Comparison of ENCODE assay signal across 8 cellular contexts in genomic region chr13:77328819-77329132, GRCh38. TPM values are rescaled to one million over a fixed set of nuclear protein-coding genes. Genes with fewer than 3 reads are reported as not detected.
DNase-seq lines count a peak whose midpoint lies in the region; ATAC-seq and TF ChIP-seq lines count a peak whose summit lies in the region.

No MANE protein-coding gene starts in this region.

- CTCF ChIA-PET in MCF 10A (lab: Yijun Ruan, JAX) = interaction anchor here (0.6 to 1.7 kb wide), 4 partner anchors 21 to 152 kb away, joined by 3 to 6 read pairs (median 4); no protein-coding TSS in a partner anchor

- peak overlapping the region; percentile 47 for H3K27ac ChIP-seq in ACC112 (ENCODE audit: low read depth, low read length)

- H3K4me1 ChIP-seq in ACC112 (ENCODE audit: control insufficient read depth, insufficient read depth, low read length, unreplicated experiment) = peaks cover 9% of the 10 kb centered on the region

- peak overlapping the region; percentile 60 for H2AFZ ChIP-seq in ACC112 (ENCODE audit: low read length, unreplicated experiment)

- H3K27me3 Mint-ChIP-seq in MCF 10A (ENCODE audit: insufficient read depth, unreplicated experiment) (peaks cover 1% of the 10 kb centered on the region), natural killer cell (ENCODE audit: low read depth in 2 of 2) (peaks cover 0 to 1% of the 10 kb centered on the region in 2 donors)

- H3K36me3 ChIP-seq in ACC112 (ENCODE audit: insufficient read depth, low read length) = no peaks in the 10 kb centered on the region

- H3K4me3 Mint-ChIP-seq in MCF 10A (ENCODE audit: unreplicated experiment) = peak overlapping the region; percentile 97
- peak overlapping the region; percentile 89 for H3K4me3 Mint-ChIP-seq in natural killer cell

- no TSS peak for BruUV-seq in MCF 10A (replicated peaks; lab: Mats Ljungman, UMichigan)

- H3K36me3 Mint-ChIP-seq in MCF 10A (ENCODE audit: insufficient read depth, unreplicated experiment) (no peaks in the 10 kb centered on the region), natural killer cell (no peaks in the 10 kb centered on the region)

- POLR2A ChIA-PET in MCF 10A (lab: Yijun Ruan, JAX) = interaction anchor here (0.6 to 2.9 kb wide), 13 partner anchors 18 to 336 kb away, joined by 3 to 13 read pairs (median 4); partner anchors contain the start of genes CLN5 and FBXL3

- H3K4me1 Mint-ChIP-seq in MCF 10A (ENCODE audit: insufficient read depth, unreplicated experiment) = peaks cover 16% of the 10 kb centered on the region
- H3K4me1 Mint-ChIP-seq in natural killer cell = peaks cover 46 to 56% of the 10 kb centered on the region in 2 donors

- ATAC-seq in GM19372 (IDR thresholded peaks at IDR 0.05; ENCODE audit: low read depth, unreplicated experiment) (peak; percentile 10), HG03439 (IDR thresholded peaks at IDR 0.05; ENCODE audit: unreplicated experiment) (peak; percentile 3), natural killer cell (no peak)

- TF ChIP-seq CTCF in MCF 10A (IDR thresholded peaks at IDR 0.05; ENCODE audit: unreplicated experiment) (no peak), natural killer cell (IDR thresholded peaks at IDR 0.05) (no peak)

- no peaks in the 10 kb centered on the region for H3K9me3 Mint-ChIP-seq in MCF 10A (ENCODE audit: unreplicated experiment)
- no peaks in the 10 kb centered on the region for H3K9me3 Mint-ChIP-seq in natural killer cell

- no peak for DNase-seq in MCF 10A (ENCODE audit: unreplicated experiment)
- DNase-seq in natural killer cell = no peak
- no peak for DNase-seq in DMS79 treated with DMSO at 0.1 percent for 48 hours (lab: John Stamatoyannopoulos, UW)
- DNase-seq in DMS153 treated with DMSO at 0.1 percent for 48 hours (lab: John Stamatoyannopoulos, UW; ENCODE audit: unreplicated experiment) = no peak
- DNase-seq in HCEC 1CT = no peak

- H3K27me3 ChIP-seq in ACC112 (ENCODE audit: insufficient read depth, low read length) = no peaks in the 10 kb centered on the region

- H3K79me2 ChIP-seq in ACC112 (ENCODE audit: control insufficient read depth, insufficient read depth, low read length, unreplicated experiment) = peaks cover 30% of the 10 kb centered on the region

- peak overlapping the region; percentile 83 for H3K4me3 ChIP-seq in ACC112 (ENCODE audit: low read depth, low read length)

- intact Hi-C loops in MCF 10A (cut with micrococcal nuclease) = loop anchor here (2.0 kb wide), 1 partner anchor 302 kb away; the partner anchor contains the start of gene FBXL3
- intact Hi-C loops in natural killer cell (cut with micrococcal nuclease) = loop anchor here (1.0 to 5.0 kb wide), 4 partner anchors 56 to 337 kb away; partner anchors contain the start of gene FBXL3

- H3K27ac Mint-ChIP-seq in MCF 10A (ENCODE audit: low read depth, unreplicated experiment) (peak overlapping the region; percentile 47), natural killer cell (peak overlapping the region; percentile 89 to 92)

RNA-seq across cellular contexts. Expression of gene MYCBP2, which starts 1.9 kb away (rescaled TPM):
- total RNA-seq in MCF 10A (2022) = 43.4 and 51.8 TPM in 2 replicates
- 100 to 1,000 TPM; 119 to 155 (median 147) TPM for total RNA-seq in natural killer cell

Comparison
In these comparisons a context has a peak if more than half of its experiments do, and no peak if none do; other contexts are left out.
1. ATAC-seq: peak in GM19372 (single experiment) and HG03439 (single experiment); none in natural killer cell (0 of 3).